In the genomic region with DNA sequence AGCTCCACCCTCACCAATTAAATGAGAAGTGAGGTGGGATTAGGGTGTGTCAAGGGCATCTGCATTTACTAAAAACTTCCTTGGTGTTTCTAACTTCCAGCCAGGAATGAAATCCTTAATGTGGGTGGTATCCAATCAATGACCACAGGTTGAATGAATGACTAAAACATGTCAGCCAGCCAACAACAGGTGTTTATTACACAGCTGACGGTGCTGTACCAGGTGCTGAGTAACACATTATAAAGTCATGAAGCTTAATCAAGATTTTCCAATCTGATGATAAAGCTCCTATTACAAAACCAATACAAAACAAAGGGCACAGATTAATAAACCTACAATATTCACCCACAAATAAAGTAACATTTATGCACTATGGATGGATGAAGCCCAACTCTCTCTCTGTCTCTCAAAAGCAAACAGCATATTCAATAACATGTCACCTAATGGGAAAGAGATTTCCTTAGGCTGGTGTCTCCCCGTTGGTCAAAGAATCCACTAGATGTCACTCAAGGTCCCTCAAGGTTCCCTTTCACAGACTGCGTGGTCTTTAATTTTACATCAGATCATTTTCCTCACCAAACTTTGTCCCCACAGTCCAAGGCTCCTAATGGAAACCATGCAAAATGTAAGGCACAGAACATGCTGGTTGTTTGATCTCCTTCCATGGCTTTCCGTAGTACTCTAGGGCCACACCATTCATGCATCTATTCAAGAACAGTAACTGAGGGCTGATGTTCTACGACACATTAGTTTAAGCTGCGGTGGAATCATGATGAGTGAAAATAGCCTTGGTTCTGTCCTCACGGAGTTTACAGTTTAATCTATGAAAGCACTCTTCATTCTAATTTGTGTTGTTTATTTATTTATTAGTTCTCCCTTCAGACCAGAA, we compare ENCODE assay signal across 9 cellular contexts. TPM values are rescaled to one million over a fixed set of nuclear protein-coding genes. Genes with fewer than 3 reads are reported as not detected.
DNase-seq lines count a peak whose midpoint lies in the region; ATAC-seq and TF ChIP-seq lines count a peak whose summit lies in the region.
"Had no signal": no experiment of that assay in that cellular context is flagged by ENCODE, and none has a peak within 500 bp of the region (broad histone marks: within the 10 kb centered on the region; RNA-seq: fewer than 3 reads in every experiment).

No MANE protein-coding gene starts in this region.

- H3K79me2 ChIP-seq in osteoblast (ENCODE audit: insufficient read depth, low read length), result no peaks in the 10 kb centered on the region

- DNase-seq in NCI-H2227 (lab: John Stamatoyannopoulos, UW; ENCODE audit: unreplicated experiment) (peak; percentile 40), NCI-H2227 treated with DMSO at 0.1 percent for 48 hours (lab: John Stamatoyannopoulos, UW) (no peak), LoVo (ENCODE audit: low spot score) (peak; percentile 54), fibroblast of mammary gland (ENCODE audit: low read depth) (peak; percentile 73), osteoblast (ENCODE audit: insufficient read length, low spot score, missing footprints) (no peak)
- peak; percentile 15 for DNase-seq in T-helper 2 cell treated with Interferon-gamma antibody and Interleukin-4, amounts not matched to agents 5 μg/mL and 100 μg/mL, for 36 hours (ENCODE audit: low spot score)

- ATAC-seq in GM18909 (IDR thresholded peaks at IDR 0.05; ENCODE audit: poor library complexity, unreplicated experiment) (peak; percentile 48), GM18873 (IDR thresholded peaks at IDR 0.05; ENCODE audit: low FRiP score, unreplicated experiment) (no peak)

- H2AFZ ChIP-seq in osteoblast (ENCODE audit: low read length), result no peak overlapping the region

- H3K4me2 ChIP-seq in osteoblast (ENCODE audit: insufficient read depth, low read length), result no peak overlapping the region

- no peak overlapping the region for H3K27ac ChIP-seq in osteoblast (ENCODE audit: low read depth, low read length)

- no peak overlapping the region for H3K4me3 Mint-ChIP-seq in T-helper 2 cell treated with Interferon-gamma antibody and Interleukin-4, amounts not matched to agents 5 μg/mL and 100 μg/mL, for 36 hours
- H3K4me3 Mint-ChIP-seq: activated naive CD4-positive, alpha-beta T cell treated with anti-CD3 and anti-CD28 coated beads, Interleukin-2, amount 50 U/mL, for 24 hours had no signal

- no peaks in the 10 kb centered on the region for H3K36me3 ChIP-seq in osteoblast (ENCODE audit: insufficient read depth, low read length)

- H3K4me1 Mint-ChIP-seq in T-helper 2 cell treated with Interferon-gamma antibody and Interleukin-4, amounts not matched to agents 5 μg/mL and 100 μg/mL, for 36 hours (ENCODE audit: low read depth), result peaks cover 10% of the 10 kb centered on the region

- peaks cover 16% of the 10 kb centered on the region for H3K27me3 Mint-ChIP-seq in T-helper 2 cell treated with Interferon-gamma antibody and Interleukin-4, amounts not matched to agents 5 μg/mL and 100 μg/mL, for 36 hours (ENCODE audit: low read depth)
- H3K27me3 Mint-ChIP-seq: activated naive CD4-positive, alpha-beta T cell treated with anti-CD3 and anti-CD28 coated beads, Interleukin-2, amount 50 U/mL, for 24 hours had no signal

- H3K4me3 ChIP-seq in fibroblast of mammary gland (ENCODE audit: control insufficient read depth, low read depth, low read length) (no peak overlapping the region), osteoblast (ENCODE audit: insufficient read depth, low read length) (no peak overlapping the region)

- no peaks in the 10 kb centered on the region for H4K20me1 ChIP-seq in osteoblast (ENCODE audit: insufficient read depth, low read length)

- H3K27me3 ChIP-seq in osteoblast (ENCODE audit: insufficient read depth, low read length), result no peaks in the 10 kb centered on the region

- no peak overlapping the region for H3K27ac Mint-ChIP-seq in T-helper 2 cell treated with Interferon-gamma antibody and Interleukin-4, amounts not matched to agents 5 μg/mL and 100 μg/mL, for 36 hours
- H3K27ac Mint-ChIP-seq: activated naive CD4-positive, alpha-beta T cell treated with anti-CD3 and anti-CD28 coated beads, Interleukin-2, amount 50 U/mL, for 24 hours had no signal

- H3K36me3 Mint-ChIP-seq in T-helper 2 cell treated with Interferon-gamma antibody and Interleukin-4, amounts not matched to agents 5 μg/mL and 100 μg/mL, for 36 hours (ENCODE audit: low read depth), result no peaks in the 10 kb centered on the region
- H3K36me3 Mint-ChIP-seq: activated naive CD4-positive, alpha-beta T cell treated with anti-CD3 and anti-CD28 coated beads, Interleukin-2, amount 50 U/mL, for 24 hours had no signal

- peaks cover 25% of the 10 kb centered on the region for H3K4me1 ChIP-seq in osteoblast (ENCODE audit: insufficient read depth, low read length)

- TF ChIP-seq CTCF in fibroblast of mammary gland (conservative IDR thresholded peaks at IDR 0.05; ENCODE audit: control insufficient read depth, insufficient read depth, low read depth, low read length) (peak; percentile 72), osteoblast (IDR thresholded peaks at IDR 0.05; ENCODE audit: extremely low read depth, low read depth, low read length) (peak; percentile 68)

- H3K9me3 Mint-ChIP-seq in T-helper 2 cell treated with Interferon-gamma antibody and Interleukin-4, amounts not matched to agents 5 μg/mL and 100 μg/mL, for 36 hours, result no peaks in the 10 kb centered on the region
- H3K9me3 Mint-ChIP-seq: activated naive CD4-positive, alpha-beta T cell treated with anti-CD3 and anti-CD28 coated beads, Interleukin-2, amount 50 U/mL, for 24 hours had no signal

- H3K9me3 ChIP-seq in osteoblast (ENCODE audit: low read depth, low read length), result no peaks in the 10 kb centered on the region

RNA-seq across cellular contexts. Expression of gene PTPN4, which starts 6.4 kb away (rescaled TPM):
- total RNA-seq in osteoblast, result 19.5 and 24.8 TPM in 2 replicates

Comparison
In these comparisons a context has a peak if more than half of its experiments do, and no peak if none do; other contexts are left out.
1. DNase-seq: peak in NCI-H2227 (single experiment), LoVo (single experiment), T-helper 2 cell treated with Interferon-gamma antibody and Interleukin-4, amounts not matched to agents 5 μg/mL and 100 μg/mL, for 36 hours (single experiment) and fibroblast of mammary gland (single experiment); none in NCI-H2227 treated with DMSO at 0.1 percent for 48 hours (single experiment) and osteoblast (single experiment).